ENCODE assay signal across 9 cellular contexts in the genomic region with DNA sequence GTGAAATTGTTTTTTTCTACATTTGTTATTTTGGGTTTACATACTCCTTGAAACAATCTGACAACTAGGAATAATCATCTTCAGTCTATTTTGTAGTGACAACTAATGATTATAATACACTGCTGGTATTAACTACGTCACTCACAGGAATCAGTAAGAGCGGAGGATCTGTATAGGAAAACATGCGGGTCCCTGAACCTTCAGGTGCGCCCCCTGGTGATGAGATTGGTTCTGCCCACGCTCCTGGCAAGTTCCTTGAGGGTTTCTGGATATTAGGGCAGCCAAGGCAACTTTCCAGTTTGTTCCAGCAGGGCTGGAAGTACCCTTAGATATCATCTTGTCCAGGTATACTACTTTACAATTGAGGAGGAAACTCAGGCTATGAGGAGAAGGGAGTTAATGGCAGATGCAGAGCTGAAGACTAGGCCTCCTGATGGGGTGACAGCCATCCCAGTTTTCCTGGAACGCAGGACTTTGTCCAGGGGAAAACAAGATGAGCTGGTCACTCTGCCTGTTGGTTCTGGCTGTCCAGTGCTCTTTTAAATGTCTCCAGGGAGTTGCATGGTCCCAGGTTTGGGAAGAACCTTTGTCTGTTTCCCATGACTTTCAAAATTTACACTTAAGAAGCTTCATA. TPM values are rescaled to one million over a fixed set of nuclear protein-coding genes. Genes with fewer than 3 reads are reported as not detected.
DNase-seq lines count a peak whose midpoint lies in the region; ATAC-seq and TF ChIP-seq lines count a peak whose summit lies in the region.
"Had no signal": no experiment of that assay in that cellular context is flagged by ENCODE, and none has a peak within 500 bp of the region (broad histone marks: within the 10 kb centered on the region; RNA-seq: fewer than 3 reads in every experiment).

No MANE protein-coding gene starts in this region.

- no peak for TF ChIP-seq EP300 in sigmoid colon (IDR thresholded peaks at IDR 0.05)

- no peak overlapping the region for H3K27ac Mint-ChIP-seq in T-helper 17 cell

- no peaks in the 10 kb centered on the region for H3K36me3 Mint-ChIP-seq in T-helper 17 cell (ENCODE audit: low read depth)

- H3K4me3 Mint-ChIP-seq in T-helper 17 cell = no peak overlapping the region

- no peak for TF ChIP-seq POLR2A in sigmoid colon (IDR thresholded peaks at IDR 0.05)

- ATAC-seq in T-helper 17 cell = peak; percentile 69
- ATAC-seq in heart right ventricle = peak; percentile 78 to 85 (median 82)
- ATAC-seq in HG03520 (IDR thresholded peaks at IDR 0.05; ENCODE audit: unreplicated experiment) = no peak

- 22 to 27% methylated on average over 6 of the region's 6 CpGs for WGBS in heart right ventricle, 2 donors
- WGBS in sigmoid colon, 2 donors = 18 to 21% methylated on average over 6 of the region's 6 CpGs

- H3K27ac ChIP-seq in heart right ventricle (no peak overlapping the region), sigmoid colon (no peak overlapping the region)
- H3K27ac ChIP-seq: BLaER1 treated with 17β-estradiol and CSF1 and Interleukin-3, amounts not matched to agents 10 nM and 100 nM had no signal

- TF ChIP-seq CTCF in heart right ventricle (IDR thresholded peaks at IDR 0.05) = peak; percentile 39 to 84 (median 75)
- peak; percentile 54 to 74 (median 61) for TF ChIP-seq CTCF in sigmoid colon (IDR thresholded peaks at IDR 0.05)

- no peak overlapping the region for H3K9ac ChIP-seq in adipocyte (ENCODE audit: low read length)
- H3K9ac ChIP-seq: BLaER1 treated with 17β-estradiol and CSF1 and Interleukin-3, amounts not matched to agents 10 nM and 100 nM had no signal

- H3K9me3 ChIP-seq in T-helper 17 cell (ENCODE audit: control insufficient read depth, low read length, poor library complexity, severe bottlenecking) (no peaks in the 10 kb centered on the region), adipocyte (ENCODE audit: control insufficient read depth, low read length) (no peaks in the 10 kb centered on the region), heart right ventricle (no peaks in the 10 kb centered on the region), sigmoid colon (no peaks in the 10 kb centered on the region)
- H3K9me3 ChIP-seq: BLaER1 treated with 17β-estradiol and CSF1 and Interleukin-3, amounts not matched to agents 10 nM and 100 nM had no signal

- H3K27me3 ChIP-seq in adipocyte (replicated peaks; ENCODE audit: control insufficient read depth, insufficient read depth, low read length) (no peaks in the 10 kb centered on the region), heart right ventricle (peaks cover 0 to 11% (median 0%) of the 10 kb centered on the region in 7 donors), sigmoid colon (no peaks in the 10 kb centered on the region)
- H3K27me3 ChIP-seq: BLaER1 treated with 17β-estradiol and CSF1 and Interleukin-3, amounts not matched to agents 10 nM and 100 nM had no signal

- H3K27me3 Mint-ChIP-seq in T-helper 17 cell = peaks cover 6% of the 10 kb centered on the region

- peaks cover 16% of the 10 kb centered on the region for H3K4me1 Mint-ChIP-seq in T-helper 17 cell

- H3K4me3 ChIP-seq in adipocyte (ENCODE audit: low read length) (no peak overlapping the region), heart right ventricle (no peak overlapping the region), sigmoid colon (no peak overlapping the region)
- H3K4me3 ChIP-seq: BLaER1 treated with 17β-estradiol and CSF1 and Interleukin-3, amounts not matched to agents 10 nM and 100 nM had no signal

- H3K4me1 ChIP-seq in adipocyte (ENCODE audit: control insufficient read depth, insufficient read depth, low read length) (peaks cover 18% of the 10 kb centered on the region), heart right ventricle (peaks cover 0 to 6% (median 0%) of the 10 kb centered on the region in 9 donors), sigmoid colon (no peaks in the 10 kb centered on the region)
- H3K4me1 ChIP-seq: BLaER1 treated with 17β-estradiol and CSF1 and Interleukin-3, amounts not matched to agents 10 nM and 100 nM had no signal

- H3K36me3 ChIP-seq in adipocyte (ENCODE audit: control insufficient read depth, insufficient read depth, low read length, severe bottlenecking) = no peaks in the 10 kb centered on the region
- no peaks in the 10 kb centered on the region for H3K36me3 ChIP-seq in heart right ventricle
- no peaks in the 10 kb centered on the region for H3K36me3 ChIP-seq in sigmoid colon
- H3K36me3 ChIP-seq: BLaER1 treated with 17β-estradiol and CSF1 and Interleukin-3, amounts not matched to agents 10 nM and 100 nM had no signal

- DNase-seq in NCI-H1417 (lab: John Stamatoyannopoulos, UW) (peak; percentile 13 to 57 (median 54)), NCI-H1417 treated with DMSO at 0.1 percent for 48 hours (lab: John Stamatoyannopoulos, UW) (no peak), NCI-H1048 (lab: John Stamatoyannopoulos, UW) (peak; percentile 25), T-helper 17 cell (peak; percentile 44 to 59 (median 50)), adipocyte (ENCODE audit: low read depth) (peak; percentile 83), heart right ventricle (peak; percentile 70 to 74), sigmoid colon (peak; percentile 77)

- intact Hi-C loops in heart right ventricle (cut with DNase I) (loop anchor here in 6 of 10 donors (1.0 to 5.0 kb wide), 3 partner anchors 32 to 37 kb away; a partner anchor contains a TSS), sigmoid colon (cut with DNase I) (loop anchor here (1.0 kb wide), 1 partner anchor 33 kb away; no protein-coding TSS in a partner anchor)

RNA-seq across cellular contexts. Expression of a gene that starts 15.0 kb away (rescaled TPM):
- not detected for total RNA-seq in T-helper 17 cell
- total RNA-seq in heart right ventricle = not detected
- polyA plus RNA-seq in heart right ventricle = not detected
- total RNA-seq in sigmoid colon = not detected
- not detected for polyA plus RNA-seq in sigmoid colon

RNA-seq across cellular contexts. Expression of a gene that starts 36.0 kb away (rescaled TPM):
- total RNA-seq in T-helper 17 cell (10 to 100 TPM; 46.8 to 54.1 TPM), heart right ventricle (10 to 100 TPM; 22.4 to 47.4 (median 32.1) TPM), sigmoid colon (10 to 100 TPM; 47.2 to 81.7 (median 58.7) TPM)
- polyA plus RNA-seq in heart right ventricle (10 to 100 TPM in 1 of 2 donors, 1 to 10 TPM in 1; 8.8 to 12.1 TPM), sigmoid colon (10 to 100 TPM in 2 of 3 donors, 1 to 10 TPM in 1; 9.0 to 12.7 (median 12.6) TPM)
